Comparison of ENCODE assay signal across 8 cellular contexts in genomic region chrX:13898084-13898483, GRCh38.
DNase-seq lines count a peak whose midpoint lies in the region; ATAC-seq and TF ChIP-seq lines count a peak whose summit lies in the region.

No MANE protein-coding gene starts in this region.

- no peaks in the 10 kb centered on the region for H3K36me3 ChIP-seq in KMS-11 (ENCODE audit: insufficient read depth)
- H3K36me3 ChIP-seq in CD4-positive, alpha-beta memory T cell (ENCODE audit: insufficient read depth, low read length) = no peaks in the 10 kb centered on the region

- no peaks in the 10 kb centered on the region for H3K79me2 ChIP-seq in KMS-11 (ENCODE audit: insufficient read depth, low read depth)

- H3K4me2 ChIP-seq in KMS-11 = no peak overlapping the region

- TF ChIP-seq CTCF in KMS-11 (conservative IDR thresholded peaks at IDR 0.05; ENCODE audit: low read depth, low read length) (peak; percentile 59), choroid plexus epithelial cell (conservative IDR thresholded peaks at IDR 0.05; ENCODE audit: low read depth, low read length) (peak; percentile 42)

- no peaks in the 10 kb centered on the region for H3K27me3 ChIP-seq in KMS-11 (ENCODE audit: insufficient read depth, low read depth)
- no peaks in the 10 kb centered on the region for H3K27me3 ChIP-seq in CD4-positive, alpha-beta memory T cell (ENCODE audit: insufficient read depth, low read length)

- H3K27ac ChIP-seq in KMS-11 (no peak overlapping the region), substantia nigra (ENCODE audit: low read depth, low read length, poor library complexity, severe bottlenecking) (peak overlapping the region; percentile 74)
- no peak overlapping the region for H3K27ac ChIP-seq in CD4-positive, alpha-beta memory T cell (ENCODE audit: low read depth, low read length)

- H3K4me1 ChIP-seq in KMS-11 (ENCODE audit: low read depth, poor library complexity, severe bottlenecking) = peaks cover 6% of the 10 kb centered on the region
- no peaks in the 10 kb centered on the region for H3K4me1 ChIP-seq in CD4-positive, alpha-beta memory T cell (ENCODE audit: insufficient read depth, low read length)

- H2AFZ ChIP-seq in KMS-11 (ENCODE audit: low read depth) = 0 out of 2 replicates have a peak overlapping the region, but pooled peaks have one; percentile 53

- H3K27me3 Mint-ChIP-seq in activated T-cell treated with anti-CD3 and anti-CD28 coated beads, Interleukin-2, amount 50 U/mL, for 72 hours (ENCODE audit: low read depth) = peaks cover 33% of the 10 kb centered on the region
- H3K27me3 Mint-ChIP-seq in activated T-cell treated with anti-CD3 and anti-CD28 coated beads, Interleukin-2, amount 50 U/mL, for 4 hours (ENCODE audit: low read depth) = no peaks in the 10 kb centered on the region
- peaks cover 0 to 1% of the 10 kb centered on the region in 2 donors for H3K27me3 Mint-ChIP-seq in CD4-positive, alpha-beta memory T cell

- no peak overlapping the region for H3K4me3 ChIP-seq in KMS-11 (IDR thresholded peaks at IDR 0.05; ENCODE audit: insufficient read depth, low read depth, low read length)
- H3K4me3 ChIP-seq in choroid plexus epithelial cell (ENCODE audit: low read depth, low read length) = no peak overlapping the region
- H3K4me3 ChIP-seq in CD4-positive, alpha-beta memory T cell (ENCODE audit: low read length in 2 of 2) = no peak overlapping the region

- H3K4me3 Mint-ChIP-seq in activated T-cell treated with anti-CD3 and anti-CD28 coated beads, Interleukin-2, amount 50 U/mL, for 72 hours = no peak overlapping the region
- no peak overlapping the region for H3K4me3 Mint-ChIP-seq in activated T-cell treated with anti-CD3 and anti-CD28 coated beads, Interleukin-2, amount 50 U/mL, for 4 hours
- no peak overlapping the region for H3K4me3 Mint-ChIP-seq in CD4-positive, alpha-beta memory T cell

- no peaks in the 10 kb centered on the region for H3K36me3 Mint-ChIP-seq in activated T-cell treated with anti-CD3 and anti-CD28 coated beads, Interleukin-2, amount 50 U/mL, for 72 hours (ENCODE audit: insufficient read depth in 2 of 2)
- no peaks in the 10 kb centered on the region for H3K36me3 Mint-ChIP-seq in activated T-cell treated with anti-CD3 and anti-CD28 coated beads, Interleukin-2, amount 50 U/mL, for 4 hours (ENCODE audit: insufficient read depth)
- H3K36me3 Mint-ChIP-seq in CD4-positive, alpha-beta memory T cell = no peaks in the 10 kb centered on the region

- H3K9me3 Mint-ChIP-seq in activated T-cell treated with anti-CD3 and anti-CD28 coated beads, Interleukin-2, amount 50 U/mL, for 72 hours = no peaks in the 10 kb centered on the region
- no peaks in the 10 kb centered on the region for H3K9me3 Mint-ChIP-seq in activated T-cell treated with anti-CD3 and anti-CD28 coated beads, Interleukin-2, amount 50 U/mL, for 4 hours
- H3K9me3 Mint-ChIP-seq in CD4-positive, alpha-beta memory T cell = no peaks in the 10 kb centered on the region

- no peaks in the 10 kb centered on the region for H3K9me3 ChIP-seq in CD4-positive, alpha-beta memory T cell (ENCODE audit: control insufficient read depth in 1 of 2, low read length in 2 of 2)

- no peaks in the 10 kb centered on the region for H3K4me1 Mint-ChIP-seq in activated T-cell treated with anti-CD3 and anti-CD28 coated beads, Interleukin-2, amount 50 U/mL, for 72 hours (ENCODE audit: low read depth)
- H3K4me1 Mint-ChIP-seq in activated T-cell treated with anti-CD3 and anti-CD28 coated beads, Interleukin-2, amount 50 U/mL, for 4 hours (ENCODE audit: low read depth) = no peaks in the 10 kb centered on the region
- no peaks in the 10 kb centered on the region for H3K4me1 Mint-ChIP-seq in CD4-positive, alpha-beta memory T cell

- H3K27ac Mint-ChIP-seq in activated T-cell treated with anti-CD3 and anti-CD28 coated beads, Interleukin-2, amount 50 U/mL, for 72 hours = no peak overlapping the region
- no peak overlapping the region for H3K27ac Mint-ChIP-seq in CD4-positive, alpha-beta memory T cell

- peak; percentile 35 to 37 for ATAC-seq in activated T-cell treated with anti-CD3 and anti-CD28 coated beads, Interleukin-2, amount 50 U/mL, for 72 hours (replicated peaks in 1 of 2)
- no peak for ATAC-seq in activated T-cell treated with anti-CD3 and anti-CD28 coated beads, Interleukin-2, amount 50 U/mL, for 4 hours
- no peak for ATAC-seq in HG02852 (IDR thresholded peaks at IDR 0.05; ENCODE audit: unreplicated experiment)

- intact Hi-C loops in CD4-positive, alpha-beta memory T cell (cut with micrococcal nuclease) = no loop called here

- H4K20me1 ChIP-seq in KMS-11 (ENCODE audit: insufficient read depth) = no peaks in the 10 kb centered on the region

- DNase-seq in activated T-cell treated with anti-CD3 and anti-CD28 coated beads, Interleukin-2, amount 50 U/mL, for 72 hours = peak; percentile 4 to 8
- no peak for DNase-seq in activated T-cell treated with anti-CD3 and anti-CD28 coated beads, Interleukin-2, amount 50 U/mL, for 4 hours
- DNase-seq in choroid plexus epithelial cell (ENCODE audit: low read depth) (peak; percentile 48), substantia nigra (lab: John Stamatoyannopoulos, UW) (peak in 29 of 49 donors; percentile 0 to 52 (median 13))
- no peak for DNase-seq in CD4-positive, alpha-beta memory T cell
- DNase-seq in activated CD4-positive, CD25-positive, alpha-beta regulatory T cell treated with anti-CD3 and anti-CD28 coated beads, Interleukin-2, amount 50 U/mL, for 72 hours = no peak

- no peak overlapping the region for H3K9ac ChIP-seq in KMS-11

- POLR2A ChIA-PET in CD4-positive, alpha-beta memory T cell (lab: Charles Lee; ENCODE audit: partially characterized antibody) = no interaction called here

- CTCF ChIA-PET in CD4-positive, alpha-beta memory T cell (lab: Charles Lee; ENCODE audit: partially characterized antibody) = no interaction called here

Comparison
In these comparisons a context has a peak if more than half of its experiments do, and no peak if none do; other contexts are left out.
1. ATAC-seq: peak in activated T-cell treated with anti-CD3 and anti-CD28 coated beads, Interleukin-2, amount 50 U/mL, for 72 hours (2 of 2); none in activated T-cell treated with anti-CD3 and anti-CD28 coated beads, Interleukin-2, amount 50 U/mL, for 4 hours (0 of 2) and HG02852 (single experiment).
2. DNase-seq: peak in activated T-cell treated with anti-CD3 and anti-CD28 coated beads, Interleukin-2, amount 50 U/mL, for 72 hours (2 of 2), choroid plexus epithelial cell (single experiment) and substantia nigra (29 of 49); none in activated T-cell treated with anti-CD3 and anti-CD28 coated beads, Interleukin-2, amount 50 U/mL, for 4 hours (single experiment), CD4-positive, alpha-beta memory T cell (0 of 5) and activated CD4-positive, CD25-positive, alpha-beta regulatory T cell treated with anti-CD3 and anti-CD28 coated beads, Interleukin-2, amount 50 U/mL, for 72 hours (single experiment).